In genomic region chr11:118911880-118912741, GRCh38 we compare ENCODE assay signal across 1 cellular context.
TF ChIP-seq lines count a peak whose summit lies in the region.

No MANE protein-coding gene starts in this region.

TF ChIP-seq in HepG2, 621 proteins besides CTCF, POLR2A, EP300 and RAD21 (continues in another document):
- TF ChIP-seq MEF2D (CRISPR knock-in tag; IDR thresholded peaks at IDR 0.05) = 0 out of 2 replicates have a peak, but pooled peaks have one; percentile 30
- no peak for TF ChIP-seq ZNF605 (CRISPR knock-in tag; IDR thresholded peaks at IDR 0.05)
- 0 out of 2 replicates have a peak, but pooled peaks have one; percentile 41 for TF ChIP-seq ZNF543 (CRISPR knock-in tag; IDR thresholded peaks at IDR 0.05)
- TF ChIP-seq, protein P1, sequence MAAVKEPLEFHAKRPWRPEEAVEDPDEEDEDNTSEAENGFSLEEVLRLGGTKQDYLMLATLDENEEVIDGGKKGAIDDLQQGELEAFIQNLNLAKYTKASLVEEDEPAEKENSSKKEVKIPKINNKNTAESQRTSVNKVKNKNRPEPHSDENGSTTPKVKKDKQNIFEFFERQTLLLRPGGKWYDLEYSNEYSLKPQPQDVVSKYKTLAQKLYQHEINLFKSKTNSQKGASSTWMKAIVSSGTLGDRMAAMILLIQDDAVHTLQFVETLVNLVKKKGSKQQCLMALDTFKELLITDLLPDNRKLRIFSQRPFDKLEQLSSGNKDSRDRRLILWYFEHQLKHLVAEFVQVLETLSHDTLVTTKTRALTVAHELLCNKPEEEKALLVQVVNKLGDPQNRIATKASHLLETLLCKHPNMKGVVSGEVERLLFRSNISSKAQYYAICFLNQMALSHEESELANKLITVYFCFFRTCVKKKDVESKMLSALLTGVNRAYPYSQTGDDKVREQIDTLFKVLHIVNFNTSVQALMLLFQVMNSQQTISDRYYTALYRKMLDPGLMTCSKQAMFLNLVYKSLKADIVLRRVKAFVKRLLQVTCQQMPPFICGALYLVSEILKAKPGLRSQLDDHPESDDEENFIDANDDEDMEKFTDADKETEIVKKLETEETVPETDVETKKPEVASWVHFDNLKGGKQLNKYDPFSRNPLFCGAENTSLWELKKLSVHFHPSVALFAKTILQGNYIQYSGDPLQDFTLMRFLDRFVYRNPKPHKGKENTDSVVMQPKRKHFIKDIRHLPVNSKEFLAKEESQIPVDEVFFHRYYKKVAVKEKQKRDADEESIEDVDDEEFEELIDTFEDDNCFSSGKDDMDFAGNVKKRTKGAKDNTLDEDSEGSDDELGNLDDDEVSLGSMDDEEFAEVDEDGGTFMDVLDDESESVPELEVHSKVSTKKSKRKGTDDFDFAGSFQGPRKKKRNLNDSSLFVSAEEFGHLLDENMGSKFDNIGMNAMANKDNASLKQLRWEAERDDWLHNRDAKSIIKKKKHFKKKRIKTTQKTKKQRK (IDR thresholded peaks at IDR 0.05; ENCODE audit: low read length) = no peak
- peak; percentile 42; the same call in 1 of the 2 replicates for TF ChIP-seq RARA (CRISPR knock-in tag; IDR thresholded peaks at IDR 0.05)
- TF ChIP-seq MAFK (conservative IDR thresholded peaks at IDR 0.05 in 1 of 2, IDR thresholded peaks at IDR 0.05 in 1 of 2; ENCODE audit: low read length in 2 of 2) = no peak
- TF ChIP-seq ZNF224 (CRISPR knock-in tag; IDR thresholded peaks at IDR 0.05) = no peak
- TF ChIP-seq ZNF251 (CRISPR knock-in tag; IDR thresholded peaks at IDR 0.05) = no peak
- TF ChIP-seq GABPA (IDR thresholded peaks at IDR 0.05; ENCODE audit: low read depth, low read length) = no peak
- 0 out of 2 replicates have a peak, but pooled peaks have one; percentile 1 for TF ChIP-seq GABPA (CRISPR knock-in tag; IDR thresholded peaks at IDR 0.05; ENCODE audit: low read depth)
- TF ChIP-seq, protein P2, sequence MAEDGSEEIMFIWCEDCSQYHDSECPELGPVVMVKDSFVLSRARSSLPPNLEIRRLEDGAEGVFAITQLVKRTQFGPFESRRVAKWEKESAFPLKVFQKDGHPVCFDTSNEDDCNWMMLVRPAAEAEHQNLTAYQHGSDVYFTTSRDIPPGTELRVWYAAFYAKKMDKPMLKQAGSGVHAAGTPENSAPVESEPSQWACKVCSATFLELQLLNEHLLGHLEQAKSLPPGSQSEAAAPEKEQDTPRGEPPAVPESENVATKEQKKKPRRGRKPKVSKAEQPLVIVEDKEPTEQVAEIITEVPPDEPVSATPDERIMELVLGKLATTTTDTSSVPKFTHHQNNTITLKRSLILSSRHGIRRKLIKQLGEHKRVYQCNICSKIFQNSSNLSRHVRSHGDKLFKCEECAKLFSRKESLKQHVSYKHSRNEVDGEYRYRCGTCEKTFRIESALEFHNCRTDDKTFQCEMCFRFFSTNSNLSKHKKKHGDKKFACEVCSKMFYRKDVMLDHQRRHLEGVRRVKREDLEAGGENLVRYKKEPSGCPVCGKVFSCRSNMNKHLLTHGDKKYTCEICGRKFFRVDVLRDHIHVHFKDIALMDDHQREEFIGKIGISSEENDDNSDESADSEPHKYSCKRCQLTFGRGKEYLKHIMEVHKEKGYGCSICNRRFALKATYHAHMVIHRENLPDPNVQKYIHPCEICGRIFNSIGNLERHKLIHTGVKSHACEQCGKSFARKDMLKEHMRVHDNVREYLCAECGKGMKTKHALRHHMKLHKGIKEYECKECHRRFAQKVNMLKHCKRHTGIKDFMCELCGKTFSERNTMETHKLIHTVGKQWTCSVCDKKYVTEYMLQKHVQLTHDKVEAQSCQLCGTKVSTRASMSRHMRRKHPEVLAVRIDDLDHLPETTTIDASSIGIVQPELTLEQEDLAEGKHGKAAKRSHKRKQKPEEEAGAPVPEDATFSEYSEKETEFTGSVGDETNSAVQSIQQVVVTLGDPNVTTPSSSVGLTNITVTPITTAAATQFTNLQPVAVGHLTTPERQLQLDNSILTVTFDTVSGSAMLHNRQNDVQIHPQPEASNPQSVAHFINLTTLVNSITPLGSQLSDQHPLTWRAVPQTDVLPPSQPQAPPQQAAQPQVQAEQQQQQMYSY (CRISPR knock-in tag; IDR thresholded peaks at IDR 0.05) = no peak
- no peak for TF ChIP-seq ZNF142 (CRISPR knock-in tag; IDR thresholded peaks at IDR 0.05)
- no peak for TF ChIP-seq SP140L (CRISPR knock-in tag; IDR thresholded peaks at IDR 0.05; ENCODE audit: borderline replicate concordance)
- TF ChIP-seq DNMT3B (CRISPR knock-in tag; conservative IDR thresholded peaks at IDR 0.05) = no peak
- TF ChIP-seq GPBP1L1 (CRISPR knock-in tag; IDR thresholded peaks at IDR 0.05) = no peak
- TF ChIP-seq ZNF619 (CRISPR knock-in tag; IDR thresholded peaks at IDR 0.05) = no peak
- no peak for TF ChIP-seq TOE1 (CRISPR knock-in tag; IDR thresholded peaks at IDR 0.05)
- no peak for TF ChIP-seq LBX2 (CRISPR knock-in tag; IDR thresholded peaks at IDR 0.05; ENCODE audit: borderline replicate concordance)
- TF ChIP-seq KAT8 (CRISPR knock-in tag; IDR thresholded peaks at IDR 0.05) = 0 out of 2 replicates have a peak, but pooled peaks have one; percentile 21
- no peak for TF ChIP-seq HNRNPK (IDR thresholded peaks at IDR 0.05; ENCODE audit: low read depth, low read length, poor library complexity, severe bottlenecking)
- no peak for TF ChIP-seq ZSCAN22 (CRISPR knock-in tag; IDR thresholded peaks at IDR 0.05)
- TF ChIP-seq IRF9 (CRISPR knock-in tag; IDR thresholded peaks at IDR 0.05; ENCODE audit: borderline replicate concordance) = no peak
- TF ChIP-seq, protein P3, sequence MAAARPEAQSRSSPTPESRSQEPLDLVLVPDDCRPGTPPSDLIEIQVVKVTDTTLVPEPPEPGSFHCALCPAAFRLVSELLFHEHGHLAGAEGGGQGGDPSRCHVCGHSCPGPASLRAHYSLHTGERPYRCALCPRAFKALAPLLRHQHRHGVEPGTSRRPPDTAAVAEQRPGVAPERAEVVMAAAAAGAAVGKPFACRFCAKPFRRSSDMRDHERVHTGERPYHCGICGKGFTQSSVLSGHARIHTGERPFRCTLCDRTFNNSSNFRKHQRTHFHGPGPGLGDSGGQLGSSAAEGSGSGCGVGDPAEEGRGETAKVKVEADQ (CRISPR knock-in tag; IDR thresholded peaks at IDR 0.05; ENCODE audit: borderline replicate concordance) = no peak
- TF ChIP-seq KLF16 (CRISPR knock-in tag; IDR thresholded peaks at IDR 0.05) = no peak
- TF ChIP-seq ONECUT2 (CRISPR knock-in tag; IDR thresholded peaks at IDR 0.05) = no peak
- no peak for TF ChIP-seq ZNF20 (CRISPR knock-in tag; IDR thresholded peaks at IDR 0.05)
- TF ChIP-seq PITX1 (CRISPR knock-in tag; IDR thresholded peaks at IDR 0.05) = no peak; the same call in 1 of the 2 replicates
- TF ChIP-seq ZSCAN9 (CRISPR knock-in tag; IDR thresholded peaks at IDR 0.05; ENCODE audit: borderline replicate concordance) = no peak
- TF ChIP-seq ZNF709 (CRISPR knock-in tag; IDR thresholded peaks at IDR 0.05) = no peak
- no peak for TF ChIP-seq KDM3A (CRISPR knock-in tag; IDR thresholded peaks at IDR 0.05; ENCODE audit: low read depth)
- TF ChIP-seq ZHX2 (IDR thresholded peaks at IDR 0.05; ENCODE audit: low read depth) = no peak
- no peak for TF ChIP-seq ZHX2 (CRISPR knock-in tag; IDR thresholded peaks at IDR 0.05; ENCODE audit: borderline replicate concordance)
- no peak for TF ChIP-seq MTF2 (CRISPR knock-in tag; IDR thresholded peaks at IDR 0.05; ENCODE audit: borderline replicate concordance)
